In the genomic region with DNA sequence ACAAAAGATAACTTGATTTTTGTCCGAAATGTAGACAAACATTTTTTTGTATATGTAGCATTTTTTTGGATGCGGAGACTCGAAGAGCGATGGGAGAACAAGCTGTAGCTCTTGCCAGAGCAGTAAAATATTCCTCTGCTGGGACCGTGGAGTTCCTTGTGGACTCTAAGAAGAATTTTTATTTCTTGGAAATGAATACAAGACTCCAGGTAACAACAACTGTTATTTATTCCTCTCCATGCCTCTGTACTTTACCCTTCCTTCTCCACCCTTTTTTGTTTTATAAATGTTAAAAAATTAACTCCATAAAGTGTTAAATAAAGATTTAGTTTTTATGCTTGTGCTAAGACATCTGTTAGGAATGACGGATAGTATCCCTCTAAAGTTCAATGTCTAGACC, we compare ENCODE assay signal across 26 cellular contexts.
A peak's percentile ranks its signal among the peaks of the same experiment; 100 is the strongest.
DNase-seq lines count a peak whose midpoint lies in the region; ATAC-seq, FAIRE-seq and TF ChIP-seq lines count a peak whose summit lies in the region.
"Had no signal": no experiment of that assay in that cellular context is flagged by ENCODE, and none has a peak within 500 bp of the region (broad histone marks: within the 10 kb centered on the region; RNA-seq: fewer than 3 reads in every experiment).

No MANE protein-coding gene starts in this region.

- no peaks in the 10 kb centered on the region for H4K20me1 ChIP-seq in BLaER1
- no peaks in the 10 kb centered on the region for H4K20me1 ChIP-seq in BLaER1 treated with 17β-estradiol and CSF1 and Interleukin-3, amounts not matched to agents 10 nM and 100 nM

- peaks cover 3% of the 10 kb centered on the region; the same call in 1 of the 2 replicates for H3K36me3 ChIP-seq in BLaER1
- H3K36me3 ChIP-seq in BLaER1 treated with 17β-estradiol and CSF1 and Interleukin-3, amounts not matched to agents 10 nM and 100 nM, result peaks cover 0 to 5% (median 0%) of the 10 kb centered on the region in 11 experiments; a peak in 3 of 22 replicates
- peaks cover 7% of the 10 kb centered on the region for H3K36me3 ChIP-seq in upper lobe of right lung

- no peaks in the 10 kb centered on the region for H3K9me3 Mint-ChIP-seq in activated T-cell treated with anti-CD3 and anti-CD28 coated beads, Interleukin-2, amount 50 U/mL, for 24 hours
- H3K9me3 Mint-ChIP-seq: CD4-positive, alpha-beta memory T cell; CD8-positive, alpha-beta memory T cell had no signal

- no peak for TF ChIP-seq CTCF in upper lobe of right lung (IDR thresholded peaks at IDR 0.05)

- ATAC-seq in left colon (peak; percentile 79), HG03571 (IDR thresholded peaks at IDR 0.05; ENCODE audit: unreplicated experiment) (no peak), upper lobe of right lung (no peak)
- ATAC-seq: GM12878 had no signal

- H3K9ac ChIP-seq in BLaER1, result no peak overlapping the region
- no peak overlapping the region for H3K9ac ChIP-seq in BLaER1 treated with 17β-estradiol and CSF1 and Interleukin-3, amounts not matched to agents 10 nM and 100 nM

- no peaks in the 10 kb centered on the region for H3K9me3 ChIP-seq in BLaER1
- H3K9me3 ChIP-seq in BLaER1 treated with 17β-estradiol and CSF1 and Interleukin-3, amounts not matched to agents 10 nM and 100 nM (replicated peaks in 1 of 11), result peaks cover 0 to 5% (median 0%) of the 10 kb centered on the region in 11 experiments; a peak in 1 of 22 replicates
- H3K9me3 ChIP-seq in upper lobe of right lung, result no peaks in the 10 kb centered on the region
- H3K9me3 ChIP-seq: BE2C had no signal

- H3K27me3 ChIP-seq in BLaER1, result no peaks in the 10 kb centered on the region
- no peaks in the 10 kb centered on the region for H3K27me3 ChIP-seq in BLaER1 treated with 17β-estradiol and CSF1 and Interleukin-3, amounts not matched to agents 10 nM and 100 nM
- no peaks in the 10 kb centered on the region for H3K27me3 ChIP-seq in upper lobe of right lung
- H3K27me3 ChIP-seq: BE2C had no signal

- no peak overlapping the region for H3K4me3 ChIP-seq in BLaER1
- no peak overlapping the region for H3K4me3 ChIP-seq in BLaER1 treated with 17β-estradiol and CSF1 and Interleukin-3, amounts not matched to agents 10 nM and 100 nM
- no peak overlapping the region for H3K4me3 ChIP-seq in upper lobe of right lung
- H3K4me3 ChIP-seq: GM12878 had no signal

- H3K27ac Mint-ChIP-seq in activated T-cell treated with anti-CD3 and anti-CD28 coated beads, Interleukin-2, amount 50 U/mL, for 24 hours, result no peak overlapping the region
- H3K27ac Mint-ChIP-seq: CD14-positive monocyte; CD4-positive, alpha-beta memory T cell; CD8-positive, alpha-beta memory T cell had no signal

- H3K4me1 Mint-ChIP-seq in activated T-cell treated with anti-CD3 and anti-CD28 coated beads, Interleukin-2, amount 50 U/mL, for 24 hours (ENCODE audit: low read depth), result no peaks in the 10 kb centered on the region
- H3K4me1 Mint-ChIP-seq: CD4-positive, alpha-beta memory T cell; CD8-positive, alpha-beta memory T cell had no signal

- TF ChIP-seq POLR2A in H54 (IDR thresholded peaks at IDR 0.05; ENCODE audit: low read depth, low read length), result no peak

- H3K27me3 Mint-ChIP-seq in activated T-cell treated with anti-CD3 and anti-CD28 coated beads, Interleukin-2, amount 50 U/mL, for 24 hours, result no peaks in the 10 kb centered on the region
- H3K27me3 Mint-ChIP-seq: CD4-positive, alpha-beta memory T cell; CD4-positive, CD25-positive, alpha-beta regulatory T cell; CD8-positive, alpha-beta memory T cell had no signal

- peaks cover 14% of the 10 kb centered on the region for H3K36me3 Mint-ChIP-seq in activated T-cell treated with anti-CD3 and anti-CD28 coated beads, Interleukin-2, amount 50 U/mL, for 24 hours (ENCODE audit: low read depth)

- H3K27ac ChIP-seq in BLaER1 (no peak overlapping the region), upper lobe of right lung (no peak overlapping the region)
- peak overlapping the region in 7 of 11 experiments; percentile 8 to 86 (median 78); a peak in 10 of 22 replicates for H3K27ac ChIP-seq in BLaER1 treated with 17β-estradiol and CSF1 and Interleukin-3, amounts not matched to agents 10 nM and 100 nM

- peak overlapping the region; percentile 78 for H3K4me2 ChIP-seq in BLaER1
- peak overlapping the region; percentile 13 to 94 (median 77); a peak in 19 of 22 replicates for H3K4me2 ChIP-seq in BLaER1 treated with 17β-estradiol and CSF1 and Interleukin-3, amounts not matched to agents 10 nM and 100 nM

- intact Hi-C loops in left colon (cut with DNase I, micrococcal nuclease) (no loop called here), upper lobe of right lung (cut with DNase I) (no loop called here)

- H3K4me1 ChIP-seq in BLaER1, result peaks cover 30% of the 10 kb centered on the region
- H3K4me1 ChIP-seq in BLaER1 treated with 17β-estradiol and CSF1 and Interleukin-3, amounts not matched to agents 10 nM and 100 nM, result peaks cover 30 to 48% (median 38%) of the 10 kb centered on the region in 10 experiments
- H3K4me1 ChIP-seq in upper lobe of right lung, result no peaks in the 10 kb centered on the region
- H3K4me1 ChIP-seq: BE2C had no signal

- DNase-seq in H54 (ENCODE audit: insufficient read length, low spot score), result no peak
- no peak for DNase-seq in left colon
- DNase-seq in activated T-cell treated with anti-CD3 and anti-CD28 coated beads, Interleukin-2, amount 50 U/mL, for 24 hours, result no peak
- DNase-seq in activated T-cell treated with anti-CD3 and anti-CD28 coated beads, Interleukin-2, amount 50 U/mL, for 1 hour, result no peak
- no peak for DNase-seq in upper lobe of right lung
- DNase-seq: 8988T; ACHN; BE2C; C1 segment of cervical spinal cord; CD4-positive, alpha-beta memory T cell; CD4-positive, CD25-positive, alpha-beta regulatory T cell; CD8-positive, alpha-beta memory T cell; COR-L47; DMS 273 treated with DMSO at 0.1 percent for 48 hours; DMS153; DMS53; DMS79; DND-41; EL had no signal

- FAIRE-seq in H54 (lab: Jason Lieb, UNC), result peak; percentile 43
- FAIRE-seq: GM12878, GM12892, GM18507 had no signal

- no peak overlapping the region for H3K4me3 Mint-ChIP-seq in activated T-cell treated with anti-CD3 and anti-CD28 coated beads, Interleukin-2, amount 50 U/mL, for 24 hours
- H3K4me3 Mint-ChIP-seq: CD4-positive, alpha-beta memory T cell; CD4-positive, CD25-positive, alpha-beta regulatory T cell; CD8-positive, alpha-beta memory T cell had no signal

Comparison
In these comparisons a context has a peak if more than half of its experiments do, and no peak if none do; other contexts are left out.
1. H3K27ac ChIP-seq: peak in BLaER1 treated with 17β-estradiol and CSF1 and Interleukin-3, amounts not matched to agents 10 nM and 100 nM (7 of 11); none in BLaER1 (single experiment) and upper lobe of right lung (single experiment).